ENCODE assay signal across 11 cellular contexts in genomic region chr5:55808814-55809213, GRCh38. TPM values are rescaled to one million over a fixed set of nuclear protein-coding genes. Genes with fewer than 3 reads are reported as not detected.
"Had no signal": no experiment of that assay in that cellular context is flagged by ENCODE, and none has a peak within 500 bp of the region (broad histone marks: within the 10 kb centered on the region; RNA-seq: fewer than 3 reads in every experiment).

No MANE protein-coding gene starts in this region.

RNA-seq across cellular contexts. Expression of gene IL31RA, which starts 42.3 kb away (rescaled TPM):
- total RNA-seq: left cardiac atrium, left lobe of liver, left ventricle myocardium superior, lung microvascular endothelial cell, mesenteric fat pad, omental fat pad, right lobe of liver, temporal lobe, ureter had no signal
- polyA plus RNA-seq: naive thymus-derived CD4-positive, alpha-beta T cell; neural cell had no signal
